In the genomic region with DNA sequence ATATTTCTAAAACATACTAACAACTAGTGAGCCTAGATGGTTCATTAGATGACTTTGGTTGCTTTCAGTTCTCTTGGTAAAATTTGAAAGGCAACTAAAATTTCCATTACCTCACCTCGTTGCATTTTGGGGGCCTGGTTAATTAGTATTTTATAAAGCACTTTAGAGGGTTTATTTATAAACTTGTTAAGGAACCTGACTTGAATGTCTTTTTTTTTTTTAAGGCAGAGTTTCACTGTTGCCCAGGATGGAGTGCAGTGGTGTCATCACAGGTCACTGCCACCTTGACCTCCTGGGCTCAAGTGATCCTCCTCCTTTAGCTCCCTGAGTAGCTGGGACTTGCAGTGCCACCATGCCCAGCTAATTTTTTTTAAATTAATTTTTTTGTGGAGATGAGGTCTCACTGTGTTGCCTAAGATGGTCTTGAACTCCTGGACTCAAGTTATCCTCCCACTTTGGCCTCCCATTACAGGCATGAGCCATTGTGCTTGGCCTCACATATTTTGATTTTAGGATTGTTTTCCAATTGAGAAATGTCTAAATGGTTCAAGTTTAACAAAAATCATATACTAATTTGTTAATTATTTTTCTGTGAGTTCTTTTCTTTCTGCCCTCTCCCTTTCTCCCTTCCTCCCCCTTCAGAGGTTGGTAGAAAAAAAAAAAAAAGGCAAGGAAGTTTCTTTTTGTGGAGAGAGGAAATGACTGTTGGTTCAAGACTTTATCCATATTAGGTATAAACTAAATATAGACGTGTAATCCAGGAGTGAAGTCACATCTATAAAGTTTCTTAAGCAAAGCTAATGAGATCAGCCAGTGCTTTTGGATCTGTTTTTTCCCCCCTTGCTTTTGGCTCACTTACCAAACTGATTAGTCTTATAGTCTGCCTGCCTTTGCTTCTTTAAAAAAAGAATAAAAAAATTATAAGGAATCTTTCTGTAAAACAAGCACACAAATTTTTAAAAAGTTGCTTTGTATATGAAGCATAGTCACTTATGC, we compare ENCODE assay signal across 8 cellular contexts. TPM values are rescaled to one million over a fixed set of nuclear protein-coding genes. Genes with fewer than 3 reads are reported as not detected.
DNase-seq lines count a peak whose midpoint lies in the region; ATAC-seq and TF ChIP-seq lines count a peak whose summit lies in the region.

No MANE protein-coding gene starts in this region.

- H3K9me2 ChIP-seq in OCI-LY1 (ENCODE audit: low read depth, low read length) = no peaks in the 10 kb centered on the region

- intact Hi-C loops in esophagus muscularis mucosa (cut with DNase I) = no loop called here
- intact Hi-C loops in psoas muscle (cut with DNase I) = no loop called here

- no peaks in the 10 kb centered on the region for H3K9me3 ChIP-seq in OCI-LY1 (ENCODE audit: low read length)
- no peaks in the 10 kb centered on the region for H3K9me3 ChIP-seq in esophagus muscularis mucosa
- H3K9me3 ChIP-seq in psoas muscle = no peaks in the 10 kb centered on the region

- H3K27me3 ChIP-seq in OCI-LY1 (ENCODE audit: insufficient read depth, low read length) (no peaks in the 10 kb centered on the region), esophagus muscularis mucosa (no peaks in the 10 kb centered on the region), psoas muscle (ENCODE audit: insufficient read depth in 3 of 3, low read length in 2 of 3) (no peaks in the 10 kb centered on the region)

- no peak overlapping the region for H3K4me3 ChIP-seq in OCI-LY1 (ENCODE audit: low read depth, low read length, poor library complexity, severe bottlenecking)
- H3K4me3 ChIP-seq in esophagus muscularis mucosa = peak overlapping the region in 1 of 4 donors; percentile 21
- H3K4me3 ChIP-seq in psoas muscle = no peak overlapping the region

- H3K27ac ChIP-seq in OCI-LY1 (ENCODE audit: low read depth, low read length, poor library complexity, severe bottlenecking) (peak overlapping the region; percentile 17), esophagus muscularis mucosa (replicated peaks in 1 of 4) (peak overlapping the region; percentile 83 to 91 (median 88)), psoas muscle (peak overlapping the region; percentile 67)

- H3K4me1 ChIP-seq in OCI-LY1 (ENCODE audit: insufficient read depth, low read length, severe bottlenecking) (peaks cover 67% of the 10 kb centered on the region), esophagus muscularis mucosa (peaks cover 49 to 91% (median 78%) of the 10 kb centered on the region in 4 donors), psoas muscle (peaks cover 8% of the 10 kb centered on the region)

- ATAC-seq in psoas muscle (peak; percentile 58 to 70 (median 64)), GM19395 (IDR thresholded peaks at IDR 0.05; ENCODE audit: unreplicated experiment) (no peak), HG03460 (IDR thresholded peaks at IDR 0.05; ENCODE audit: unreplicated experiment) (no peak)

- H3K4me2 ChIP-seq in OCI-LY1 (ENCODE audit: low read length) = no peak overlapping the region

- DNase-seq in EL = peak; percentile 92
- peak; percentile 29 for DNase-seq in esophagus muscularis mucosa (ENCODE audit: extremely low spot score)
- no peak for DNase-seq in psoas muscle
- DNase-seq in NCI-H1417 treated with DMSO at 0.1 percent for 48 hours (lab: John Stamatoyannopoulos, UW) = no peak
- no peak for DNase-seq in mesenteric fat pad (ENCODE audit: low spot score)

- H3F3A ChIP-seq in OCI-LY1 (ENCODE audit: insufficient read depth, low read length) = no peaks in the 10 kb centered on the region

- no peak overlapping the region for H3K9ac ChIP-seq in OCI-LY1 (ENCODE audit: low read length)

- TF ChIP-seq CTCF in OCI-LY1 (IDR thresholded peaks at IDR 0.05; ENCODE audit: low read length) (no peak), esophagus muscularis mucosa (IDR thresholded peaks at IDR 0.05) (no peak), psoas muscle (IDR thresholded peaks at IDR 0.05) (no peak)

- no peak for TF ChIP-seq EP300 in esophagus muscularis mucosa (IDR thresholded peaks at IDR 0.05)

- H2AFZ ChIP-seq in OCI-LY1 (ENCODE audit: low read length) = no peak overlapping the region

- WGBS in esophagus muscularis mucosa = 8% methylated on average over 2 of the region's 2 CpGs
- WGBS in psoas muscle, 3 donors = 25 to 31% (median 29%) methylated on average over 2 of the region's 2 CpGs

- no peak for TF ChIP-seq POLR2A in esophagus muscularis mucosa (IDR thresholded peaks at IDR 0.05; ENCODE audit: low read depth)

- H3K79me2 ChIP-seq in OCI-LY1 (ENCODE audit: insufficient read depth, low read length) = peaks cover 90% of the 10 kb centered on the region

- no peaks in the 10 kb centered on the region for H4K20me1 ChIP-seq in OCI-LY1 (ENCODE audit: insufficient read depth, low read length)

- peaks cover 8% of the 10 kb centered on the region for H3K36me3 ChIP-seq in OCI-LY1 (ENCODE audit: insufficient read depth, low read length)
- H3K36me3 ChIP-seq in esophagus muscularis mucosa = peaks cover 0 to 3% (median 0%) of the 10 kb centered on the region in 4 donors
- H3K36me3 ChIP-seq in psoas muscle (ENCODE audit: insufficient read depth in 1 of 2, low read depth in 1 of 2) = no peaks in the 10 kb centered on the region

RNA-seq across cellular contexts. Expression of a gene that starts 24.7 kb away (rescaled TPM):
- total RNA-seq in esophagus muscularis mucosa (100 to 1,000 TPM; 375 to 606 (median 595) TPM), psoas muscle (10 to 100 TPM; 23.9 to 62.4 (median 45.4) TPM), mesenteric fat pad (169 TPM)
- 10 to 100 TPM; 22.1 to 67.3 (median 44.8) TPM for polyA plus RNA-seq in psoas muscle

Comparison
In these comparisons a context has a peak if more than half of its experiments do, and no peak if none do; other contexts are left out.
1. DNase-seq: peak in EL (single experiment) and esophagus muscularis mucosa (single experiment); none in psoas muscle (0 of 2), NCI-H1417 treated with DMSO at 0.1 percent for 48 hours (single experiment) and mesenteric fat pad (single experiment).
2. H3K27ac ChIP-seq: peak in every context shown above with its lines; median percentile 88 in esophagus muscularis mucosa; 67 in psoas muscle; 17 in OCI-LY1.
3. ATAC-seq: peak in psoas muscle (4 of 4); none in GM19395 (single experiment) and HG03460 (single experiment).